Comparison of ENCODE assay signal across 8 cellular contexts in genomic region chr7:105487559-105488218, GRCh38. TPM values are rescaled to one million over a fixed set of nuclear protein-coding genes. Genes with fewer than 3 reads are reported as not detected.
DNase-seq lines count a peak whose midpoint lies in the region; TF ChIP-seq lines count a peak whose summit lies in the region.

No MANE protein-coding gene starts in this region.

- H3K4ac ChIP-seq in mesenchymal stem cell (ENCODE audit: low read depth in 1 of 2, low read length in 2 of 2), result no peak overlapping the region

- H3K4me3 ChIP-seq in OCI-LY3 (ENCODE audit: low read length), result no peak overlapping the region
- H3K4me3 ChIP-seq in dorsolateral prefrontal cortex, result no peak overlapping the region
- H3K4me3 ChIP-seq in mesenchymal stem cell (ENCODE audit: insufficient read depth in 1 of 2, low read depth in 1 of 2, low read length in 2 of 2), result peak overlapping the region in 1 of 2 experiments; percentile 52

- H4K8ac ChIP-seq in mesenchymal stem cell (ENCODE audit: low read length), result no peak overlapping the region

- H3K4me1 ChIP-seq in OCI-LY3 (ENCODE audit: low read length), result no peaks in the 10 kb centered on the region
- peaks cover 4% of the 10 kb centered on the region for H3K4me1 ChIP-seq in mesenchymal stem cell (ENCODE audit: control insufficient read depth, insufficient read depth, low read depth, low read length)

- H3K23ac ChIP-seq in mesenchymal stem cell (ENCODE audit: low read length in 2 of 2), result no peak overlapping the region

- H3K79me1 ChIP-seq in mesenchymal stem cell (replicated peaks; ENCODE audit: low read length, poor library complexity, severe bottlenecking), result peaks cover 26% of the 10 kb centered on the region

- H3K27me3 ChIP-seq in OCI-LY3 (ENCODE audit: low read depth, low read length) (no peaks in the 10 kb centered on the region), dorsolateral prefrontal cortex (no peaks in the 10 kb centered on the region), mesenchymal stem cell (ENCODE audit: control insufficient read depth in 1 of 2, insufficient read depth in 1 of 2, low read length in 2 of 2) (no peaks in the 10 kb centered on the region)

- peaks cover 20% of the 10 kb centered on the region for H3K36me3 ChIP-seq in OCI-LY3 (replicated peaks; ENCODE audit: low read depth, low read length)
- peaks cover 23 to 30% of the 10 kb centered on the region in 2 experiments for H3K36me3 ChIP-seq in mesenchymal stem cell (ENCODE audit: control insufficient read depth in 1 of 2, insufficient read depth in 2 of 2, low read depth in 1 of 2, low read length in 2 of 2)

- no peaks in the 10 kb centered on the region for H4K20me1 ChIP-seq in OCI-LY3 (ENCODE audit: insufficient read depth, low read length)

- WGBS in mesenchymal stem cell, result 37% methylated on average over 3 of the region's 4 CpGs

- no peak overlapping the region for H3K27ac ChIP-seq in OCI-LY3 (ENCODE audit: low read length)
- peak overlapping the region in 18 of 59 donors; percentile 7 to 69 (median 28) for H3K27ac ChIP-seq in dorsolateral prefrontal cortex
- peak overlapping the region; percentile 78 for H3K27ac ChIP-seq in mesenchymal stem cell (ENCODE audit: low read length, poor library complexity, severe bottlenecking)

- H2BK15ac ChIP-seq in mesenchymal stem cell (ENCODE audit: low read depth, poor library complexity, severe bottlenecking), result no peak overlapping the region

- intact Hi-C loops in dorsolateral prefrontal cortex (cut with DNase I), result loop anchor here in 1 of 2 donors (5.0 to 10.0 kb wide), 4 partner anchors 85 to 563 kb away; no protein-coding TSS in a partner anchor

- peak; percentile 49 for TF ChIP-seq CTCF in OCI-LY3 (IDR thresholded peaks at IDR 0.05; ENCODE audit: low read depth, low read length)
- peak in 54 of 56 donors; percentile 34 to 79 (median 59) for TF ChIP-seq CTCF in dorsolateral prefrontal cortex (IDR thresholded peaks at IDR 0.05 in 54 of 56, conservative IDR thresholded peaks at IDR 0.05 in 2 of 56; ENCODE audit: low read depth in 1 of 56, partially characterized antibody in 56 of 56)

- 0 out of 2 replicates have a peak, but pooled peaks cover 3% of the 10 kb centered on the region for H3K79me2 ChIP-seq in OCI-LY3 (ENCODE audit: low read length)

- H3K9ac ChIP-seq in OCI-LY3 (ENCODE audit: low read length) (no peak overlapping the region), mesenchymal stem cell (ENCODE audit: low read length) (peak overlapping the region; percentile 77)

- H4K91ac ChIP-seq in mesenchymal stem cell (ENCODE audit: low read length), result no peak overlapping the region

- no peak overlapping the region for H3K14ac ChIP-seq in mesenchymal stem cell (ENCODE audit: low read length in 2 of 2)

- H3K4me2 ChIP-seq in OCI-LY3 (ENCODE audit: low read length) (no peak overlapping the region), mesenchymal stem cell (ENCODE audit: low read length, poor library complexity, severe bottlenecking) (peak overlapping the region; percentile 10)

- no peak overlapping the region for H2BK120ac ChIP-seq in mesenchymal stem cell (ENCODE audit: low read depth, low read length)

- H2BK5ac ChIP-seq in mesenchymal stem cell (ENCODE audit: low read depth, low read length, poor library complexity, severe bottlenecking), result no peak overlapping the region

- no peak overlapping the region for H2BK12ac ChIP-seq in mesenchymal stem cell (ENCODE audit: low read length in 2 of 2)

- H3K9me3 ChIP-seq in OCI-LY3 (ENCODE audit: insufficient read depth, low read length) (no peaks in the 10 kb centered on the region), mesenchymal stem cell (ENCODE audit: control insufficient read depth, low read length) (no peaks in the 10 kb centered on the region)

- DNase-seq in NCI-H2081 (lab: John Stamatoyannopoulos, UW) (peak; percentile 7 to 44), NCI-H2081 treated with DMSO at 0.1 percent for 48 hours (lab: John Stamatoyannopoulos, UW) (no peak), dorsolateral prefrontal cortex (no peak), mesenchymal stem cell (peak; percentile 82), DMS114 treated with DMSO at 0.1 percent for 48 hours (lab: John Stamatoyannopoulos, UW; ENCODE audit: unreplicated experiment) (no peak), GOT3 (lab: John Stamatoyannopoulos, UW) (no peak), D341Med (ENCODE audit: low spot score) (no peak)

- H3K18ac ChIP-seq in mesenchymal stem cell (ENCODE audit: low read depth in 1 of 2, low read length in 2 of 2), result no peak overlapping the region

- H2AK5ac ChIP-seq in mesenchymal stem cell (ENCODE audit: low read length, severe bottlenecking), result peak overlapping the region; percentile 58

- H2AFZ ChIP-seq in OCI-LY3 (ENCODE audit: low read depth, low read length) (no peak overlapping the region), mesenchymal stem cell (ENCODE audit: low read depth, low read length) (peak overlapping the region; percentile 24)

RNA-seq across cellular contexts. Expression of gene PUS7, which starts 34.4 kb away (rescaled TPM):
- total RNA-seq in dorsolateral prefrontal cortex, result 10 to 100 TPM in 114 of 120 experiments, 1 to 10 TPM in 6; 9.3 to 22.2 (median 14.4) TPM
- polyA plus RNA-seq in mesenchymal stem cell (2013, experiment 1 of 2), result 6.1 TPM
- polyA plus RNA-seq in mesenchymal stem cell (2013, experiment 2 of 2), result 6.0 TPM

RNA-seq across cellular contexts. Expression of gene RINT1, which starts 44.3 kb away (rescaled TPM):
- 10 to 100 TPM; 14.1 to 34.8 (median 22.7) TPM for total RNA-seq in dorsolateral prefrontal cortex
- polyA plus RNA-seq in mesenchymal stem cell (2013, experiment 1 of 2), result 12.5 TPM
- 12.4 TPM for polyA plus RNA-seq in mesenchymal stem cell (2013, experiment 2 of 2)

Comparison
In these comparisons a context has a peak if more than half of its experiments do, and no peak if none do; other contexts are left out.
1. DNase-seq: peak in NCI-H2081 (2 of 2) and mesenchymal stem cell (single experiment); none in NCI-H2081 treated with DMSO at 0.1 percent for 48 hours (single experiment), dorsolateral prefrontal cortex (0 of 10), DMS114 treated with DMSO at 0.1 percent for 48 hours (single experiment), GOT3 (single experiment) and D341Med (single experiment).